In the genomic region with DNA sequence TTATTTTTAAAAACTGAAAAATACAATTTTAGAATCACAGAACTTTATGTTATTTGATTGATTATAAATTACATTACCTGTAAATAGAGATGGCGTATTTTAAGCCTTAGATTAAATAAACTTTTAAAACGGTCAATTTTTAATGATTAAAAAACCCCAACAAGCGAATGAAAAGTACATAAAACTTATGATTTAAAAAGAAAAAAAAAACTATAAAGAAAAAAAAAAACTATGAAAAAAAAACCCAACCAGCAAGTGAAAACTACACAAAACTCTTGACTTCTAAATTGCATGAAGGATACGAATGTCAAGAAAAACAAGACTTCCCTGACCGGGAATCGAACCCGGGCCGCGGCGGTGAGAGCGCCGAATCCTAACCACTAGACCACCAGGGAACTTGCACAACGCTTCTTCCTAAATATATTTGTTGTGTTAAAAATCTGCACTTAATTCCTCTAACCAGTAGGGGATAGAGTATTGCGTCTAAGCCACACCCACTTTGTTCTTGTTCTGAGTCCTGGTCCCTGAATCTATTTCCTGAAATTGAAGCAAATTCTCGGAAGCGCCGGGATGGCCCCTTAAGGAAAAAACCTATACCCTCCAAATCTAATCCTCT, we compare ENCODE assay signal across 8 cellular contexts. TPM values are rescaled to one million over a fixed set of nuclear protein-coding genes. Genes with fewer than 3 reads are reported as not detected.
DNase-seq lines count a peak whose midpoint lies in the region; FAIRE-seq and TF ChIP-seq lines count a peak whose summit lies in the region.

No MANE protein-coding gene starts in this region.

- H3K56ac ChIP-seq in H9 (ENCODE audit: insufficient read length, low read depth, low read length) = no peak overlapping the region

- no peak overlapping the region for H3K27ac ChIP-seq in H9 (ENCODE audit: insufficient read length, low read depth, low read length)

- no peaks in the 10 kb centered on the region for H3K79me1 ChIP-seq in H9 (ENCODE audit: insufficient read depth, low read depth, low read length, poor library complexity, severe bottlenecking)

- no peak overlapping the region for H3T11ph ChIP-seq in H9 (ENCODE audit: low read length)

- DNase-seq in ELF-1 (ENCODE audit: low read depth, low spot score) (peak; percentile 97), H9 (peak; percentile 78), M059J (ENCODE audit: low read depth) (peak; percentile 95), SHP77 treated with DMSO at 0.1 percent for 48 hours (lab: John Stamatoyannopoulos, UW) (peak; percentile 94), activated gamma-delta T cell treated with Interleukin-2 at 50 U/mL for 16 hours (peak; percentile 81), frontal cortex (ENCODE audit: low spot score in 2 of 2) (peak; percentile 77 to 80), stromal cell of bone marrow (ENCODE audit: low read depth) (peak; percentile 81)

- H2BK15ac ChIP-seq in H9 (ENCODE audit: low read depth, low read length) = no peak overlapping the region

- H3K4me3 ChIP-seq in neuron (ENCODE audit: low read length) = peak overlapping the region; percentile 59

- no peak overlapping the region for H2BK5ac ChIP-seq in H9 (ENCODE audit: insufficient read length, low read length)

- no peak; the same call in 2 of the 3 replicates for TF ChIP-seq CTCF in H9 (conservative IDR thresholded peaks at IDR 0.05)

- H3K4me2 ChIP-seq in H9 (ENCODE audit: insufficient read depth, insufficient read length, low read length) = peak overlapping the region; percentile 93

- H3K14ac ChIP-seq in H9 (ENCODE audit: insufficient read depth, low read length) = peak overlapping the region; percentile 92; the same call in 1 of the 2 replicates

- no peak overlapping the region for H3K27ac Mint-ChIP-seq in H9

- H3K4me1 Mint-ChIP-seq in H9 = peaks cover 18 to 20% of the 10 kb centered on the region in 2 experiments

- H3K9me3 Mint-ChIP-seq in H9 = peaks cover 0 to 3% of the 10 kb centered on the region in 2 experiments; a peak in 1 of 5 replicates

- no peaks in the 10 kb centered on the region for H3K36me3 Mint-ChIP-seq in H9 (ENCODE audit: insufficient read depth in 1 of 3, low read depth in 3 of 3)

- no peak overlapping the region for H3K18ac ChIP-seq in H9 (ENCODE audit: insufficient read length, low read depth, low read length)

- no peaks in the 10 kb centered on the region for H3K79me2 ChIP-seq in H9 (ENCODE audit: insufficient read depth, low read length)

- H4K8ac ChIP-seq in H9 (replicated peaks; ENCODE audit: insufficient read length, low read depth, low read length) = no peak overlapping the region

- H3K27me3 ChIP-seq in H9 (ENCODE audit: insufficient read depth, low read length) (no peaks in the 10 kb centered on the region), neuron (ENCODE audit: insufficient read depth, low read length) (no peaks in the 10 kb centered on the region)

- H3K27me3 Mint-ChIP-seq in H9 (ENCODE audit: low read depth) = peaks cover 5% of the 10 kb centered on the region

- H3K23ac ChIP-seq in H9 (ENCODE audit: insufficient read length, low read depth, low read length) = no peak overlapping the region

- no peak overlapping the region for H4K91ac ChIP-seq in H9 (ENCODE audit: insufficient read length, low read depth, low read length)

- no peak overlapping the region for H3K4me3 Mint-ChIP-seq in H9

- no peak overlapping the region for H2BK20ac ChIP-seq in H9 (ENCODE audit: low read depth, low read length, poor library complexity, severe bottlenecking)

- peak; percentile 94 for FAIRE-seq in frontal cortex (lab: Jason Lieb, UNC)

- peak overlapping the region; percentile 92 for H3K9ac ChIP-seq in H9 (ENCODE audit: extremely low read depth, insufficient read length, low read length)

- no peak overlapping the region for H2BK120ac ChIP-seq in H9 (ENCODE audit: low read depth, low read length, poor library complexity, severe bottlenecking)

- H3K23me2 ChIP-seq in H9 (ENCODE audit: insufficient read length, low read depth, low read length, poor library complexity, severe bottlenecking) = peaks cover 5% of the 10 kb centered on the region

- H2BK12ac ChIP-seq in H9 (ENCODE audit: insufficient read length, low read depth, low read length) = no peak overlapping the region

- H3K4ac ChIP-seq in H9 (ENCODE audit: low read depth, low read length) = no peak overlapping the region

- H2AK5ac ChIP-seq in H9 (ENCODE audit: insufficient read length, low read length) = no peak overlapping the region

- H3K4me1 ChIP-seq in H9 (ENCODE audit: insufficient read depth, low read length) = no peaks in the 10 kb centered on the region
- peaks cover 3% of the 10 kb centered on the region for H3K4me1 ChIP-seq in neuron (ENCODE audit: insufficient read depth, low read length)

- no peaks in the 10 kb centered on the region for H3K36me3 ChIP-seq in neuron (ENCODE audit: insufficient read depth, low read length)

- no CpG with 5 or more reads among the region's 17 CpGs for WGBS in H9 (ENCODE audit: extremely low coverage, insufficient read length, low lambda C conversion rate)

- H4K5ac ChIP-seq in H9 (ENCODE audit: insufficient read length, low read depth, low read length) = no peak overlapping the region

- no peak overlapping the region for H2AFZ ChIP-seq in H9 (ENCODE audit: low read length)
- H2AFZ ChIP-seq in neuron (ENCODE audit: low read depth, low read length) = peak overlapping the region; percentile 97

- H3K9me3 ChIP-seq in H9 (ENCODE audit: control insufficient read depth, low read depth, low read length) (no peaks in the 10 kb centered on the region), neuron (ENCODE audit: low read length) (no peaks in the 10 kb centered on the region)

- no peaks in the 10 kb centered on the region for H4K20me1 ChIP-seq in H9 (ENCODE audit: control insufficient read depth, insufficient read depth, insufficient read length)

RNA-seq across cellular contexts. Expression of a gene that starts 10.7 kb away (rescaled TPM):
- total RNA-seq in H9 (2021) = 7.1 and 9.4 TPM in 2 replicates
- total RNA-seq in M059J (2014; rRNA removed; shearing (Covaris generic)) = 39.6 and 43.9 TPM in 2 replicates
- 27.3 TPM for total RNA-seq in frontal cortex

RNA-seq across cellular contexts. Expression of a gene that starts 30.6 kb away (rescaled TPM):
- 5.6 and 6.6 TPM in 2 replicates for total RNA-seq in H9 (2021)
- not detected in 2 replicates for total RNA-seq in M059J (2014; rRNA removed; shearing (Covaris generic))
- 1.2 TPM for total RNA-seq in frontal cortex
